22 cellular contexts compared by ENCODE assay signal in the genomic region with DNA sequence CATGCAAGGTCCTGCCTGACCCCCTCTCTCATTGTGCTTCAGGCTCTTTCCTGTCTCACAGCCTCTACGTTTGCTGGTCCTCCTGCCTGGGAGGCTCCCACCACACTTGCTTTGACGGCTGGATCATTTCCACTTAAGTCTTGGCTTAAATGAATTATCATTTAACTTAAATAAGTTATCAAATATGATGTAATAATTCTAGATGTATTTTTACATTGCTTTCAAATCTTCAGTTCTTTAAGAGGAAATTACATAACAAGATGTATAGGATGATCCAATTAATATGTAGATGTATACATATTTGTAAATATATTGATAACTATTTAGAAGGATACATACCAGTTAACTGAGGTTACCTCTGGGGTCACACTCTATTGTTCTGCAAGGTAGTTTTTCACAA.
DNase-seq lines count a peak whose midpoint lies in the region; ATAC-seq, FAIRE-seq and TF ChIP-seq lines count a peak whose summit lies in the region.
"Had no signal": no experiment of that assay in that cellular context is flagged by ENCODE, and none has a peak within 500 bp of the region (broad histone marks: within the 10 kb centered on the region; RNA-seq: fewer than 3 reads in every experiment).

No MANE protein-coding gene starts in this region.

- H3K27ac ChIP-seq in RWPE1 = no peak overlapping the region
- H3K27ac ChIP-seq: BLaER1 had no signal

- FAIRE-seq in G401.6 (lab: Jason Lieb, UNC) = peak; percentile 15
- peak; percentile 27 for FAIRE-seq in islet of Langerhans (lab: Jason Lieb, UNC)
- FAIRE-seq: A204.1, D721Med, GM12878, GM12892, GM19239 had no signal

- no peak for ATAC-seq in GM18502 (IDR thresholded peaks at IDR 0.05; ENCODE audit: poor library complexity, unreplicated experiment)
- no peak for ATAC-seq in HG03442 (IDR thresholded peaks at IDR 0.05; ENCODE audit: unreplicated experiment)
- ATAC-seq: GM12878 had no signal

- POLR2A ChIA-PET in RWPE1 (lab: Yijun Ruan, JAX; ENCODE audit: low non-redundant PET) = no interaction called here

- TF ChIP-seq CTCF in RWPE1 (conservative IDR thresholded peaks at IDR 0.05; ENCODE audit: low read depth) = no peak

- CTCF ChIA-PET in RWPE1 (lab: Yijun Ruan, JAX) = no interaction called here

- no peak for DNase-seq in RWPE1 (ENCODE audit: low spot score)
- DNase-seq: 8988T; ACHN; BE2C; C1 segment of cervical spinal cord; Calu3; CD4-positive, alpha-beta memory T cell; CD4-positive, CD25-positive, alpha-beta regulatory T cell; CD8-positive, alpha-beta memory T cell; COR-L47; DMS79 treated with DMSO at 0.1 percent for 48 hours; GDM1 had no signal
